ENCODE assay signal across 20 cellular contexts in the genomic region with DNA sequence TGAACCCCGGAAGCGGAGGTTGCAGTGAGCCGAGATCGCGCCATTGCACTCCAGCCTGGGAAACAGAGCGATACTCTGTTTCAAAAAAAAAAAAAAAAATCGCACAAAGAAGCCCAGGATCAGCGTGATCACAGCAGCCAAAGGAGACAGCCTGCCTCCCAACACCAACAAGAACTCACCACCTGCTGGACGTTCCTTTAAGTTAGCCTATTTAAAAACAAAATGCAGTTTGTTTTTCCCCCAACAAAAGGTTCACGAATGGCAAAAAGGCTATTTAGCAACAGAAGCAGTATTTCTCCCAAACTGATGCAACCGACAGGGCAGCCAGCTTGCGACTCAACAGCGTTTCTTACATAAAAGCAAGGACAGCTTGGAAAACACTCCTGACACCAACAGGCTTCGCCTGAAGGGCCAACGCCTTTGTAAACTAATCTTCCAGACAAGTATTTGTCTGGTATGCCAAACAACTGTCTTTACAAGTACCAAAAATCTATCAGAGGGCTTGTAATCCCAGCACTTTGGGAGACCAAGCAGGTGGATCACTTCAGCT. TPM values are rescaled to one million over a fixed set of nuclear protein-coding genes. Genes with fewer than 3 reads are reported as not detected.
DNase-seq lines count a peak whose midpoint lies in the region; ATAC-seq, FAIRE-seq and TF ChIP-seq lines count a peak whose summit lies in the region.
"Had no signal": no experiment of that assay in that cellular context is flagged by ENCODE, and none has a peak within 500 bp of the region (broad histone marks: within the 10 kb centered on the region; RNA-seq: fewer than 3 reads in every experiment).

No MANE protein-coding gene starts in this region.

- H3K4me1 ChIP-seq in iPS-18a (ENCODE audit: control insufficient read depth, low read depth, low read length) (no peaks in the 10 kb centered on the region), subcutaneous abdominal adipose tissue (ENCODE audit: control insufficient read depth in 5 of 5, insufficient read depth in 5 of 5, low read length in 5 of 5) (peaks cover 16 to 65% (median 55%) of the 10 kb centered on the region in 5 donors)
- H3K4me1 ChIP-seq: foreskin keratinocyte had no signal

- H3K36me3 ChIP-seq in brain microvascular endothelial cell (replicated peaks) (peaks cover 16% of the 10 kb centered on the region), iPS-18a (ENCODE audit: control insufficient read depth, low read depth, low read length) (peaks cover 34% of the 10 kb centered on the region), subcutaneous abdominal adipose tissue (ENCODE audit: control insufficient read depth in 5 of 5, insufficient read depth in 5 of 5, low read length in 5 of 5) (peaks cover 0 to 33% (median 28%) of the 10 kb centered on the region in 5 donors)

- in situ Hi-C loops in brain microvascular endothelial cell (cut with HindIII; ENCODE audit: low pct_ligation_motif_present, low sequenced_read_pairs): no loop called here

- intact Hi-C loops in posterior vena cava (cut with DNase I): no loop called here

- H3K9me3 Mint-ChIP-seq in activated T-cell treated with anti-CD3 and anti-CD28 coated beads, Interleukin-2, amount 50 U/mL, for 72 hours: no peaks in the 10 kb centered on the region
- H3K9me3 Mint-ChIP-seq in activated T-cell treated with anti-CD3 and anti-CD28 coated beads, Interleukin-2, amount 50 U/mL, for 4 hours: no peaks in the 10 kb centered on the region
- H3K9me3 Mint-ChIP-seq: memory B cell, type B pancreatic cell had no signal

- H3K9ac ChIP-seq in iPS-18a (ENCODE audit: low read length) (peak overlapping the region; percentile 22), subcutaneous abdominal adipose tissue (ENCODE audit: low read length in 5 of 5) (peak overlapping the region in 1 of 5 donors; percentile 35)

- H3K27ac ChIP-seq in brain microvascular endothelial cell: peak overlapping the region; percentile 72
- H3K27ac ChIP-seq in iPS-18a (ENCODE audit: low read length): no peak overlapping the region
- peak overlapping the region; percentile 62 for H3K27ac ChIP-seq in subcutaneous abdominal adipose tissue (ENCODE audit: low read depth, low read length)
- H3K27ac ChIP-seq: A549, body of pancreas, foreskin keratinocyte, neutrophil, PC-9, WERI-Rb-1 had no signal

- peaks cover 9 to 26% of the 10 kb centered on the region in 2 donors for H3K36me3 Mint-ChIP-seq in activated T-cell treated with anti-CD3 and anti-CD28 coated beads, Interleukin-2, amount 50 U/mL, for 72 hours (ENCODE audit: insufficient read depth in 2 of 2)
- peaks cover 30% of the 10 kb centered on the region for H3K36me3 Mint-ChIP-seq in activated T-cell treated with anti-CD3 and anti-CD28 coated beads, Interleukin-2, amount 50 U/mL, for 4 hours (ENCODE audit: insufficient read depth)

- TF ChIP-seq CTCF in brain microvascular endothelial cell (IDR thresholded peaks at IDR 0.05; ENCODE audit: low read depth, low read length, missing control alignments): no peak

- H3K4me1 Mint-ChIP-seq in activated T-cell treated with anti-CD3 and anti-CD28 coated beads, Interleukin-2, amount 50 U/mL, for 72 hours (ENCODE audit: low read depth): peaks cover 34% of the 10 kb centered on the region
- peaks cover 42% of the 10 kb centered on the region for H3K4me1 Mint-ChIP-seq in activated T-cell treated with anti-CD3 and anti-CD28 coated beads, Interleukin-2, amount 50 U/mL, for 4 hours (ENCODE audit: low read depth)

- H3K9me3 ChIP-seq in iPS-18a (ENCODE audit: control insufficient read depth, low read depth, low read length) (no peaks in the 10 kb centered on the region), subcutaneous abdominal adipose tissue (ENCODE audit: control insufficient read depth in 5 of 5, low read length in 5 of 5) (no peaks in the 10 kb centered on the region)
- H3K9me3 ChIP-seq: A549, body of pancreas, neutrophil had no signal

- no peak for DNase-seq in activated T-cell treated with anti-CD3 and anti-CD28 coated beads, Interleukin-2, amount 50 U/mL, for 72 hours
- DNase-seq in activated T-cell treated with anti-CD3 and anti-CD28 coated beads, Interleukin-2, amount 50 U/mL, for 4 hours: no peak
- DNase-seq in brain microvascular endothelial cell (no peak), cerebellar cortex (ENCODE audit: low spot score) (no peak), RCC 7860 (ENCODE audit: low spot score) (no peak), posterior vena cava (ENCODE audit: low spot score) (no peak)
- DNase-seq: activated naive CD4-positive, alpha-beta T cell; body of pancreas; foreskin keratinocyte; NCI-H187 treated with DMSO at 0.1 percent for 48 hours; NCI-H69; PC-9; WERI-Rb-1 had no signal

- H3K27me3 ChIP-seq in brain microvascular endothelial cell (replicated peaks): no peaks in the 10 kb centered on the region
- H3K27me3 ChIP-seq in iPS-18a (ENCODE audit: control insufficient read depth, insufficient read depth, low read length): no peaks in the 10 kb centered on the region
- H3K27me3 ChIP-seq in subcutaneous abdominal adipose tissue (ENCODE audit: control insufficient read depth in 5 of 5, insufficient read depth in 4 of 5, low read length in 5 of 5): no peaks in the 10 kb centered on the region
- H3K27me3 ChIP-seq: body of pancreas, foreskin keratinocyte, neutrophil had no signal

- FAIRE-seq in RCC 7860 (lab: Jason Lieb, UNC): no peak
- FAIRE-seq: A549 had no signal

- no peaks in the 10 kb centered on the region for H3K27me3 Mint-ChIP-seq in activated T-cell treated with anti-CD3 and anti-CD28 coated beads, Interleukin-2, amount 50 U/mL, for 72 hours (ENCODE audit: low read depth)
- H3K27me3 Mint-ChIP-seq in activated T-cell treated with anti-CD3 and anti-CD28 coated beads, Interleukin-2, amount 50 U/mL, for 4 hours (ENCODE audit: low read depth): no peaks in the 10 kb centered on the region
- H3K27me3 Mint-ChIP-seq: memory B cell, type B pancreatic cell had no signal

- peak overlapping the region; percentile 82 for H3K27ac Mint-ChIP-seq in activated T-cell treated with anti-CD3 and anti-CD28 coated beads, Interleukin-2, amount 50 U/mL, for 72 hours
- H3K27ac Mint-ChIP-seq: type B pancreatic cell had no signal

- ATAC-seq in activated T-cell treated with anti-CD3 and anti-CD28 coated beads, Interleukin-2, amount 50 U/mL, for 72 hours (replicated peaks in 1 of 2): no peak
- no peak for ATAC-seq in activated T-cell treated with anti-CD3 and anti-CD28 coated beads, Interleukin-2, amount 50 U/mL, for 4 hours
- ATAC-seq: A549, body of pancreas, foreskin keratinocyte had no signal

- H3K4me3 ChIP-seq in brain microvascular endothelial cell (ENCODE audit: low read depth, low read length) (no peak overlapping the region), iPS-18a (ENCODE audit: low read length) (no peak overlapping the region), subcutaneous abdominal adipose tissue (ENCODE audit: low read depth in 1 of 5, low read length in 5 of 5) (peak overlapping the region in 2 of 5 donors; percentile 5 to 25)
- H3K4me3 ChIP-seq: A549, body of pancreas, PC-9, skin epidermis had no signal

- H3K4me3 Mint-ChIP-seq in activated T-cell treated with anti-CD3 and anti-CD28 coated beads, Interleukin-2, amount 50 U/mL, for 72 hours: no peak overlapping the region
- no peak overlapping the region for H3K4me3 Mint-ChIP-seq in activated T-cell treated with anti-CD3 and anti-CD28 coated beads, Interleukin-2, amount 50 U/mL, for 4 hours
- H3K4me3 Mint-ChIP-seq: memory B cell, type B pancreatic cell had no signal

RNA-seq across cellular contexts. Expression of gene SSU72, which starts 6.8 kb away (rescaled TPM):
- 100 to 1,000 TPM; 138 to 167 TPM for total RNA-seq in activated T-cell treated with anti-CD3 and anti-CD28 coated beads, Interleukin-2, amount 50 U/mL, for 72 hours
- 100 to 1,000 TPM; 142 to 170 (median 148) TPM for total RNA-seq in activated T-cell treated with anti-CD3 and anti-CD28 coated beads, Interleukin-2, amount 50 U/mL, for 4 hours
- 10 to 100 TPM; 60.7 to 66.0 TPM for total RNA-seq in posterior vena cava

RNA-seq across cellular contexts. Expression of gene TMEM240, which starts 27.5 kb away (rescaled TPM):
- 1 to 10 TPM; 1.0 to 1.3 TPM for total RNA-seq in activated T-cell treated with anti-CD3 and anti-CD28 coated beads, Interleukin-2, amount 50 U/mL, for 72 hours
- total RNA-seq in activated T-cell treated with anti-CD3 and anti-CD28 coated beads, Interleukin-2, amount 50 U/mL, for 4 hours: under 1 TPM in 2 of 3 donors, not detected in 1; 0.46 to 0.63 TPM
- 1 to 10 TPM; 3.9 to 7.8 TPM for total RNA-seq in posterior vena cava

RNA-seq across cellular contexts. Expression of gene FNDC10, which starts 32.0 kb away (rescaled TPM):
- total RNA-seq in activated T-cell treated with anti-CD3 and anti-CD28 coated beads, Interleukin-2, amount 50 U/mL, for 72 hours: 1 to 10 TPM in 1 of 2 donors, under 1 TPM in 1; 1.00 to 1.5 TPM
- total RNA-seq in activated T-cell treated with anti-CD3 and anti-CD28 coated beads, Interleukin-2, amount 50 U/mL, for 4 hours: 1 to 10 TPM; 3.0 to 4.8 (median 3.8) TPM
- total RNA-seq in posterior vena cava: 1 to 10 TPM; 1.2 to 3.6 TPM

RNA-seq across cellular contexts. Expression of gene MIB2, which starts 47.4 kb away (rescaled TPM):
- 10 to 100 TPM; 68.6 to 78.6 TPM for total RNA-seq in activated T-cell treated with anti-CD3 and anti-CD28 coated beads, Interleukin-2, amount 50 U/mL, for 72 hours
- 10 to 100 TPM; 37.4 to 40.3 (median 37.7) TPM for total RNA-seq in activated T-cell treated with anti-CD3 and anti-CD28 coated beads, Interleukin-2, amount 50 U/mL, for 4 hours
- total RNA-seq in posterior vena cava: 10 to 100 TPM; 29.4 to 35.9 TPM

RNA-seq across cellular contexts. Expression of gene ATAD3A, which starts 55.9 kb away (rescaled TPM):
- total RNA-seq in activated T-cell treated with anti-CD3 and anti-CD28 coated beads, Interleukin-2, amount 50 U/mL, for 72 hours: 10 to 100 TPM; 24.9 to 34.2 TPM
- total RNA-seq in activated T-cell treated with anti-CD3 and anti-CD28 coated beads, Interleukin-2, amount 50 U/mL, for 4 hours: 100 to 1,000 TPM; 151 to 180 (median 154) TPM
- 10 to 100 TPM; 12.2 to 14.2 TPM for total RNA-seq in posterior vena cava
